Comparison of ENCODE assay signal across 16 cellular contexts in the genomic region with DNA sequence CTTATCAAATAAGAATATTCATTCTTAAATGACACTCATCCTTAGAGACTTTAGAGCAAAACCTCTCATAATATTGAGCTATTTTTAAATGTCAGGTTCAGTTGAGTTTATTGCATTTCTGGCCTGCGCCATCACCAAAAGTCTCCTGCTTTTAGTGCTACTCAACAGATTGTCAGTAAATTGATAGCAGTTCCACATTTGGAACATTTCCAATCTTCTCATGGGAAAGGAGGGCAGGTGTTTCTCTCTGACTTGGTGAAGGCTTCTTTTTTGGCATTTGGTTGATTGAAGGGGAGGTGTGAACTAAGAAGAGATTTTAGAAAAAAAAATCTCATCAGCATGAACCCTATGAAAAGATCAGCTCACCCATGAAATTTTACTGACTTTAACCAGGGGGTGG.
A peak's percentile ranks its signal among the peaks of the same experiment; 100 is the strongest.
DNase-seq lines count a peak whose midpoint lies in the region; ATAC-seq and TF ChIP-seq lines count a peak whose summit lies in the region.
"Had no signal": no experiment of that assay in that cellular context is flagged by ENCODE, and none has a peak within 500 bp of the region (broad histone marks: within the 10 kb centered on the region; RNA-seq: fewer than 3 reads in every experiment).

No MANE protein-coding gene starts in this region.

- CTCF ChIA-PET in HEK293 (lab: Yijun Ruan, JAX), result interaction anchor here (1.0 to 1.3 kb wide), 2 partner anchors 119 to 158 kb away, joined by 5 to 6 read pairs; no protein-coding TSS in a partner anchor

- H3K4me1 ChIP-seq in HEK293 (ENCODE audit: control insufficient read depth, insufficient read depth, low read length), result no peaks in the 10 kb centered on the region
- H3K4me1 ChIP-seq: ascending aorta, HAP-1, tibial artery had no signal

- in situ Hi-C loops in KBM-7 (cut with MboI; ENCODE audit: low pct_unique_long_range_greater_than_20kb, low sequenced_read_pairs), result no loop called here

- H3K27ac ChIP-seq in HEK293 (ENCODE audit: extremely low read depth, low read depth, low read length), result no peak overlapping the region
- H3K27ac ChIP-seq: ascending aorta, hepatocyte, tibial artery had no signal

- no peak for TF ChIP-seq CTCF in HEK293 (tag by site-specific recombination; IDR thresholded peaks at IDR 0.05)

- no peak overlapping the region for H3K4me3 ChIP-seq in HEK293 (ENCODE audit: low read depth, low read length)
- H3K4me3 ChIP-seq: ascending aorta, HAP-1, hepatocyte, tibial artery had no signal

- POLR2A ChIA-PET in HEK293 (lab: Yijun Ruan, JAX), result no interaction called here

- H3K36me3 ChIP-seq in HEK293 (ENCODE audit: control insufficient read depth in 2 of 2, insufficient read depth in 1 of 2, low read length in 2 of 2), result no peaks in the 10 kb centered on the region
- H3K36me3 ChIP-seq: ascending aorta, HAP-1, tibial artery had no signal

- ATAC-seq in activated CD4-positive, CD25-positive, alpha-beta regulatory T cell treated with anti-CD3 and anti-CD28 coated beads, Interleukin-2, amount 50 U/mL, for 24 hours, result no peak
- ATAC-seq: activated naive CD4-positive, alpha-beta T cell treated with anti-CD3 and anti-CD28 coated beads, Interleukin-2, amount 50 U/mL, for 72 hours; CD8-positive, alpha-beta T cell had no signal

- H3K9me3 ChIP-seq in HEK293 (ENCODE audit: control insufficient read depth, insufficient read depth, low read depth, low read length), result no peaks in the 10 kb centered on the region
- H3K9me3 ChIP-seq: ascending aorta, HAP-1, tibial artery had no signal

- DNase-seq in NCI-H1694 (lab: John Stamatoyannopoulos, UW) (peak; percentile 66), NCI-H345 (lab: John Stamatoyannopoulos, UW) (peak; percentile 89), cerebellum (ENCODE audit: low spot score) (peak; percentile 69), KBM-7 (no peak), T-helper 9 cell (no peak)
- DNase-seq: CD8-positive, alpha-beta T cell; EL; foreskin fibroblast; stimulated activated CD4-positive, alpha-beta T cell treated with anti-CD3 and anti-CD28 coated beads, Interleukin-4, amount 100 ng/mL, for 1 hour; tibial artery had no signal

TF ChIP-seq in HEK293, 187 proteins besides CTCF, POLR2A, EP300 and RAD21:
- 0 out of 2 replicates have a peak, but pooled peaks have one; percentile 22 for TF ChIP-seq SCRT2 (tag by site-specific recombination; IDR thresholded peaks at IDR 0.05)
- TF ChIP-seq, protein P1, sequence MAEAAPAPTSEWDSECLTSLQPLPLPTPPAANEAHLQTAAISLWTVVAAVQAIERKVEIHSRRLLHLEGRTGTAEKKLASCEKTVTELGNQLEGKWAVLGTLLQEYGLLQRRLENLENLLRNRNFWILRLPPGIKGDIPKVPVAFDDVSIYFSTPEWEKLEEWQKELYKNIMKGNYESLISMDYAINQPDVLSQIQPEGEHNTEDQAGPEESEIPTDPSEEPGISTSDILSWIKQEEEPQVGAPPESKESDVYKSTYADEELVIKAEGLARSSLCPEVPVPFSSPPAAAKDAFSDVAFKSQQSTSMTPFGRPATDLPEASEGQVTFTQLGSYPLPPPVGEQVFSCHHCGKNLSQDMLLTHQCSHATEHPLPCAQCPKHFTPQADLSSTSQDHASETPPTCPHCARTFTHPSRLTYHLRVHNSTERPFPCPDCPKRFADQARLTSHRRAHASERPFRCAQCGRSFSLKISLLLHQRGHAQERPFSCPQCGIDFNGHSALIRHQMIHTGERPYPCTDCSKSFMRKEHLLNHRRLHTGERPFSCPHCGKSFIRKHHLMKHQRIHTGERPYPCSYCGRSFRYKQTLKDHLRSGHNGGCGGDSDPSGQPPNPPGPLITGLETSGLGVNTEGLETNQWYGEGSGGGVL (tag by site-specific recombination; IDR thresholded peaks at IDR 0.05), result no peak

Comparison
In these comparisons a context has a peak if more than half of its experiments do, and no peak if none do; other contexts are left out.
1. DNase-seq: peak in NCI-H1694 (single experiment), NCI-H345 (single experiment) and cerebellum (single experiment); none in KBM-7 (single experiment) and T-helper 9 cell (single experiment).